Comparison of ENCODE assay signal across 19 cellular contexts in genomic region chr15:50248994-50249586, GRCh38. TPM values are rescaled to one million over a fixed set of nuclear protein-coding genes. Genes with fewer than 3 reads are reported as not detected.
A peak's percentile ranks its signal among the peaks of the same experiment; 100 is the strongest.
DNase-seq lines count a peak whose midpoint lies in the region; ATAC-seq and TF ChIP-seq lines count a peak whose summit lies in the region.
"Had no signal": no experiment of that assay in that cellular context is flagged by ENCODE, and none has a peak within 500 bp of the region (broad histone marks: within the 10 kb centered on the region; RNA-seq: fewer than 3 reads in every experiment).

No MANE protein-coding gene starts in this region.

- intact Hi-C loops in activated T-helper 1 cell treated with anti-CD3 and anti-CD28 coated beads, Interleukin-12 subunit alpha, Interleukin-12 subunit beta, Interleukin-2, Interleukin-4 antibody, amounts not matched to agents 30 ng/mL and 10 ng/mL and 1 ng/mL, durations not matched to agents 14 hours and 24 hours and 36 hours (cut with micrococcal nuclease) = loop anchor here (1.0 to 5.0 kb wide), 6 partner anchors 11 to 658 kb away; partner anchors contain the start of gene AP4E1

- peak overlapping the region in 7 of 8 donors; percentile 79 to 98 (median 93) for H3K27ac Mint-ChIP-seq in CD8-positive, alpha-beta memory T cell
- peak overlapping the region; percentile 97 for H3K27ac Mint-ChIP-seq in activated T-helper 1 cell treated with anti-CD3 and anti-CD28 coated beads, Interleukin-12 subunit alpha, Interleukin-12 subunit beta, Interleukin-2, Interleukin-4 antibody, amounts not matched to agents 30 ng/mL and 10 ng/mL and 1 ng/mL, durations not matched to agents 14 hours and 24 hours and 36 hours
- H3K27ac Mint-ChIP-seq: progenitor cell of endocrine pancreas had no signal

- no peak for DNase-seq in CD8-positive, alpha-beta memory T cell
- DNase-seq in activated T-helper 1 cell treated with anti-CD3 and anti-CD28 coated beads, Interleukin-12 subunit alpha, Interleukin-12 subunit beta, Interleukin-2, Interleukin-4 antibody, amounts not matched to agents 30 ng/mL and 10 ng/mL and 1 ng/mL, durations not matched to agents 14 hours and 24 hours and 36 hours (ENCODE audit: low spot score) = no peak
- DNase-seq in left lobe of liver (ENCODE audit: low spot score) = peak; percentile 29
- DNase-seq in RWPE1 (ENCODE audit: low spot score) = no peak
- no peak for DNase-seq in UCSD-AML1 (lab: John Stamatoyannopoulos, UW; ENCODE audit: unreplicated experiment)
- no peak for DNase-seq in iPS-NIHi7 (ENCODE audit: extremely low spot score)
- DNase-seq in NCI-H128 (lab: John Stamatoyannopoulos, UW; ENCODE audit: unreplicated experiment) = no peak
- DNase-seq: activated CD8-positive, alpha-beta memory T cell treated with anti-CD3 and anti-CD28 coated beads for 24 hours; hippocampal formation; Karpas-422; left ventricle myocardium inferior; NCI-H187 treated with DMSO at 0.1 percent for 48 hours; NCI-H69; PC-3; stimulated activated CD4-positive, alpha-beta T cell treated with anti-CD3 and anti-CD28 coated beads, Interleukin-12 subunit alpha, Interleukin-12 subunit beta, amount 100 ng/mL, for 4 hours had no signal

- ATAC-seq in left lobe of liver = no peak
- ATAC-seq: PC-3 had no signal

- no peak overlapping the region for H3K27ac ChIP-seq in BLaER1
- H3K27ac ChIP-seq in CD8-positive, alpha-beta memory T cell (ENCODE audit: low read depth, low read length) = no peak overlapping the region
- no peak overlapping the region for H3K27ac ChIP-seq in RWPE1
- H3K27ac ChIP-seq: cardiac muscle cell, left ventricle myocardium inferior had no signal

- H3K9me3 Mint-ChIP-seq in CD8-positive, alpha-beta memory T cell = no peaks in the 10 kb centered on the region
- H3K9me3 Mint-ChIP-seq in activated T-helper 1 cell treated with anti-CD3 and anti-CD28 coated beads, Interleukin-12 subunit alpha, Interleukin-12 subunit beta, Interleukin-2, Interleukin-4 antibody, amounts not matched to agents 30 ng/mL and 10 ng/mL and 1 ng/mL, durations not matched to agents 14 hours and 24 hours and 36 hours = no peaks in the 10 kb centered on the region

- H3K4me1 Mint-ChIP-seq in CD8-positive, alpha-beta memory T cell = peaks cover 23 to 30% (median 27%) of the 10 kb centered on the region in 3 donors
- peaks cover 65% of the 10 kb centered on the region for H3K4me1 Mint-ChIP-seq in activated T-helper 1 cell treated with anti-CD3 and anti-CD28 coated beads, Interleukin-12 subunit alpha, Interleukin-12 subunit beta, Interleukin-2, Interleukin-4 antibody, amounts not matched to agents 30 ng/mL and 10 ng/mL and 1 ng/mL, durations not matched to agents 14 hours and 24 hours and 36 hours (ENCODE audit: low read depth)

- H3K27me3 ChIP-seq in BLaER1 = no peaks in the 10 kb centered on the region
- no peaks in the 10 kb centered on the region for H3K27me3 ChIP-seq in CD8-positive, alpha-beta memory T cell (ENCODE audit: insufficient read depth, low read length, poor library complexity, severe bottlenecking)

- peaks cover 0 to 2% (median 0%) of the 10 kb centered on the region in 3 donors for H3K36me3 Mint-ChIP-seq in CD8-positive, alpha-beta memory T cell
- peaks cover 14% of the 10 kb centered on the region for H3K36me3 Mint-ChIP-seq in activated T-helper 1 cell treated with anti-CD3 and anti-CD28 coated beads, Interleukin-12 subunit alpha, Interleukin-12 subunit beta, Interleukin-2, Interleukin-4 antibody, amounts not matched to agents 30 ng/mL and 10 ng/mL and 1 ng/mL, durations not matched to agents 14 hours and 24 hours and 36 hours (ENCODE audit: low read depth)

- no peaks in the 10 kb centered on the region for H4K20me1 ChIP-seq in BLaER1

- H3K36me3 ChIP-seq in BLaER1 = no peaks in the 10 kb centered on the region
- H3K36me3 ChIP-seq in CD8-positive, alpha-beta memory T cell (ENCODE audit: insufficient read depth, low read length) = no peaks in the 10 kb centered on the region
- H3K36me3 ChIP-seq: cardiac muscle cell, left ventricle myocardium inferior had no signal

- no peaks in the 10 kb centered on the region for H3K9me3 ChIP-seq in BLaER1
- H3K9me3 ChIP-seq in CD8-positive, alpha-beta memory T cell (ENCODE audit: low read length) = no peaks in the 10 kb centered on the region
- H3K9me3 ChIP-seq: left ventricle myocardium inferior had no signal

- POLR2A ChIA-PET in CD8-positive, alpha-beta memory T cell (lab: Charles Lee) = no interaction called here
- POLR2A ChIA-PET in RWPE1 (lab: Yijun Ruan, JAX; ENCODE audit: low non-redundant PET) = no interaction called here

- TF ChIP-seq CTCF in RWPE1 (conservative IDR thresholded peaks at IDR 0.05; ENCODE audit: low read depth) = no peak

- no peak overlapping the region for H3K9ac ChIP-seq in BLaER1

- peak overlapping the region in 4 of 7 donors; percentile 34 to 88 (median 66) for H3K4me3 Mint-ChIP-seq in CD8-positive, alpha-beta memory T cell
- peak overlapping the region; percentile 67 for H3K4me3 Mint-ChIP-seq in activated T-helper 1 cell treated with anti-CD3 and anti-CD28 coated beads, Interleukin-12 subunit alpha, Interleukin-12 subunit beta, Interleukin-2, Interleukin-4 antibody, amounts not matched to agents 30 ng/mL and 10 ng/mL and 1 ng/mL, durations not matched to agents 14 hours and 24 hours and 36 hours

- H3K4me1 ChIP-seq in BLaER1 = peaks cover 29% of the 10 kb centered on the region
- H3K4me1 ChIP-seq in CD8-positive, alpha-beta memory T cell (ENCODE audit: insufficient read depth, low read length) = peaks cover 16% of the 10 kb centered on the region
- H3K4me1 ChIP-seq: left ventricle myocardium inferior had no signal

- CTCF ChIA-PET in CD8-positive, alpha-beta memory T cell (lab: Charles Lee) = interaction anchor here (0.9 to 2.1 kb wide), 4 partner anchors 9 to 67 kb away, joined by 3 to 7 read pairs (median 6); no protein-coding TSS in a partner anchor
- CTCF ChIA-PET in RWPE1 (lab: Yijun Ruan, JAX) = interaction anchor here (0.6 kb wide), 1 partner anchor 181 kb away, joined by 3 read pairs; no protein-coding TSS in a partner anchor

- H3K4me3 ChIP-seq in BLaER1 = no peak overlapping the region
- H3K4me3 ChIP-seq in CD8-positive, alpha-beta memory T cell (ENCODE audit: low read length) = no peak overlapping the region
- H3K4me3 ChIP-seq: cardiac muscle cell, left ventricle myocardium inferior had no signal

- H3K27me3 Mint-ChIP-seq in CD8-positive, alpha-beta memory T cell = no peaks in the 10 kb centered on the region
- no peaks in the 10 kb centered on the region for H3K27me3 Mint-ChIP-seq in activated T-helper 1 cell treated with anti-CD3 and anti-CD28 coated beads, Interleukin-12 subunit alpha, Interleukin-12 subunit beta, Interleukin-2, Interleukin-4 antibody, amounts not matched to agents 30 ng/mL and 10 ng/mL and 1 ng/mL, durations not matched to agents 14 hours and 24 hours and 36 hours (ENCODE audit: insufficient read depth)

- H3K4me2 ChIP-seq in BLaER1 = peak overlapping the region; percentile 77

RNA-seq across cellular contexts. Expression of gene HDC, which starts 16.4 kb away (rescaled TPM):
- total RNA-seq in CD8-positive, alpha-beta memory T cell = under 1 TPM in 1 of 2 experiments, not detected in 1; 0.15 TPM
- polyA plus RNA-seq in CD8-positive, alpha-beta memory T cell = not detected
- total RNA-seq in activated T-helper 1 cell treated with anti-CD3 and anti-CD28 coated beads, Interleukin-12 subunit alpha, Interleukin-12 subunit beta, Interleukin-2, Interleukin-4 antibody, amounts not matched to agents 30 ng/mL and 10 ng/mL and 1 ng/mL, durations not matched to agents 14 hours and 24 hours and 36 hours = 2.1 and 2.4 TPM in 2 replicates
- total RNA-seq in left lobe of liver = 0.23 TPM
- total RNA-seq: cardiac muscle cell, PC-3, progenitor cell of endocrine pancreas, SK-MEL-5 had no signal
- polyA plus RNA-seq: cardiac muscle cell had no signal
